ENCODE assay signal across 12 cellular contexts in the genomic region with DNA sequence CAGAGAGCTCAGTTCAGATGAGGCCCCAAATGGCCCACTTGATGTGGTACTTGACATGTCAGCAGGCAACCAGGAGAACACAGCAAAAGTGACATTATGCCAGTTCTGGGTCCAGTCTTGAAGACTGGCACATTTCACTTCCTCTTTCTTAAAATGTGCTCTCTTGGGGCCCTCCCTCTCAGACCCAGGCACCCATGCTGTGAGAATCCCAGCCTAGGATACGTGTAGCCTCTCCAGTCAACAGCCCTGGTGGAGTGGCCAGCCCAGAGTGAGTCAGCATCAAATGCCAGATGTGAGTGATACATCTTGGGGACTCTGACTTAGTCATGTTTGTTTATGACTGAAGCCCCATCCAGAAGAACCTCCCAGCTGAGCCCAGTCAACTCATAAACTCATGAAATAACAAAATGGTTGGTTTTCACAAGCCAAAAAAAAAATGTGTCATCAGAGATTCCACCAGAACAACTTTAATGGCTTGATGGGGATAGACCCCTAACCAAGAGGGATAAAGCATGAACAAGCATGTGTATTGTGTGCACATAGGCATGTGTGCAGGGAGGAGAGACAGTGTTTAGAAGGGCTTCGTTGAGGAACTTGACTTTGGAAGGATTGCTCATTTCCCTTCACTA.
DNase-seq lines count a peak whose midpoint lies in the region; ATAC-seq and TF ChIP-seq lines count a peak whose summit lies in the region.
"Had no signal": no experiment of that assay in that cellular context is flagged by ENCODE, and none has a peak within 500 bp of the region (broad histone marks: within the 10 kb centered on the region; RNA-seq: fewer than 3 reads in every experiment).

No MANE protein-coding gene starts in this region.

- H4K8ac ChIP-seq in mesenchymal stem cell (ENCODE audit: low read length) = no peak overlapping the region

- H2BK12ac ChIP-seq in mesenchymal stem cell (ENCODE audit: low read length in 2 of 2) = no peak overlapping the region

- TF ChIP-seq CTCF in HFFc6 (IDR thresholded peaks at IDR 0.05) (no peak), thyroid gland (IDR thresholded peaks at IDR 0.05) (no peak)

- no peak overlapping the region for H3K14ac ChIP-seq in mesenchymal stem cell (ENCODE audit: low read length in 2 of 2)

- CTCF ChIA-PET in CD8-positive, alpha-beta memory T cell (lab: Charles Lee) = no interaction called here

- peaks cover 0 to 9% (median 0%) of the 10 kb centered on the region in 3 donors for H3K36me3 Mint-ChIP-seq in CD8-positive, alpha-beta memory T cell
- H3K36me3 Mint-ChIP-seq in HFFc6 (ENCODE audit: low read depth) = peaks cover 12% of the 10 kb centered on the region

- intact Hi-C loops in left ventricle myocardium superior (cut with micrococcal nuclease) = no loop called here
- intact Hi-C loops in thyroid gland (cut with DNase I) = no loop called here

- H3K36me3 ChIP-seq in CD8-positive, alpha-beta memory T cell (ENCODE audit: insufficient read depth, low read length) = no peaks in the 10 kb centered on the region
- H3K36me3 ChIP-seq in mesenchymal stem cell (ENCODE audit: control insufficient read depth in 1 of 2, insufficient read depth in 2 of 2, low read depth in 1 of 2, low read length in 2 of 2) (no peaks in the 10 kb centered on the region), thyroid gland (no peaks in the 10 kb centered on the region)
- H3K36me3 ChIP-seq: esophagus squamous epithelium had no signal

- H3K23ac ChIP-seq in mesenchymal stem cell (ENCODE audit: low read length in 2 of 2) = no peak overlapping the region

- no peak overlapping the region for H2BK120ac ChIP-seq in mesenchymal stem cell (ENCODE audit: low read depth, low read length)

- no peak overlapping the region for H3K18ac ChIP-seq in mesenchymal stem cell (ENCODE audit: low read depth in 1 of 2, low read length in 2 of 2)

- H2BK15ac ChIP-seq in mesenchymal stem cell (ENCODE audit: low read depth, poor library complexity, severe bottlenecking) = no peak overlapping the region

- H3K27ac Mint-ChIP-seq in CD8-positive, alpha-beta memory T cell = peak overlapping the region in 4 of 8 donors; percentile 35 to 74 (median 60)
- no peak overlapping the region for H3K27ac Mint-ChIP-seq in HFFc6

- H3K4me3 ChIP-seq in CD8-positive, alpha-beta memory T cell (ENCODE audit: low read length) = no peak overlapping the region
- H3K4me3 ChIP-seq in mesenchymal stem cell (ENCODE audit: insufficient read depth in 1 of 2, low read depth in 1 of 2, low read length in 2 of 2) = peak overlapping the region in 1 of 2 experiments; percentile 33
- no peak overlapping the region for H3K4me3 ChIP-seq in thyroid gland (replicated peaks in 1 of 3)
- H3K4me3 ChIP-seq: esophagus squamous epithelium had no signal

- peaks cover 0 to 10% (median 4%) of the 10 kb centered on the region in 5 donors for H3K9me3 Mint-ChIP-seq in CD8-positive, alpha-beta memory T cell
- peaks cover 19% of the 10 kb centered on the region for H3K9me3 Mint-ChIP-seq in HFFc6

- peaks cover 99% of the 10 kb centered on the region for H3K4me1 ChIP-seq in CD8-positive, alpha-beta memory T cell (ENCODE audit: insufficient read depth, low read length)
- peaks cover 17% of the 10 kb centered on the region for H3K4me1 ChIP-seq in mesenchymal stem cell (ENCODE audit: control insufficient read depth, insufficient read depth, low read depth, low read length)
- H3K4me1 ChIP-seq in thyroid gland = peaks cover 0 to 8% of the 10 kb centered on the region in 2 donors

- ATAC-seq in left ventricle myocardium superior (no peak), GM21723 (IDR thresholded peaks at IDR 0.05; ENCODE audit: unreplicated experiment) (no peak)
- ATAC-seq: left lobe of liver had no signal

- H2AFZ ChIP-seq in mesenchymal stem cell (ENCODE audit: low read depth, low read length) = no peak overlapping the region

- H3K4me1 Mint-ChIP-seq in CD8-positive, alpha-beta memory T cell = peaks cover 53 to 85% (median 77%) of the 10 kb centered on the region in 3 donors
- H3K4me1 Mint-ChIP-seq in HFFc6 (ENCODE audit: low read depth) = peaks cover 7% of the 10 kb centered on the region; the same call in 1 of the 2 replicates

- no peaks in the 10 kb centered on the region for H3K79me1 ChIP-seq in mesenchymal stem cell (replicated peaks; ENCODE audit: low read length, poor library complexity, severe bottlenecking)

- H3K9me3 ChIP-seq in CD8-positive, alpha-beta memory T cell (ENCODE audit: low read length) = no peaks in the 10 kb centered on the region
- H3K9me3 ChIP-seq in mesenchymal stem cell (ENCODE audit: control insufficient read depth, low read length) (peaks cover 26% of the 10 kb centered on the region), thyroid gland (no peaks in the 10 kb centered on the region)

- POLR2A ChIA-PET in CD8-positive, alpha-beta memory T cell (lab: Charles Lee) = no interaction called here

- H4K91ac ChIP-seq in mesenchymal stem cell (ENCODE audit: low read length) = no peak overlapping the region

- H3K27me3 Mint-ChIP-seq in CD8-positive, alpha-beta memory T cell = no peaks in the 10 kb centered on the region
- peaks cover 26% of the 10 kb centered on the region for H3K27me3 Mint-ChIP-seq in HFFc6 (ENCODE audit: insufficient read depth)

- no peaks in the 10 kb centered on the region for H3K27me3 ChIP-seq in CD8-positive, alpha-beta memory T cell (ENCODE audit: insufficient read depth, low read length, poor library complexity, severe bottlenecking)
- H3K27me3 ChIP-seq in mesenchymal stem cell (ENCODE audit: control insufficient read depth in 1 of 2, insufficient read depth in 1 of 2, low read length in 2 of 2) = peaks cover 37 to 41% of the 10 kb centered on the region in 2 experiments
- H3K27me3 ChIP-seq in thyroid gland = no peaks in the 10 kb centered on the region

- TF ChIP-seq POLR2A in thyroid gland (IDR thresholded peaks at IDR 0.05) = no peak

- no peak overlapping the region for H3K4ac ChIP-seq in mesenchymal stem cell (ENCODE audit: low read depth in 1 of 2, low read length in 2 of 2)

- no peak for DNase-seq in CD8-positive, alpha-beta memory T cell
- DNase-seq in HFFc6 (peak; percentile 9), SW480 (ENCODE audit: low spot score) (peak; percentile 78), mesenchymal stem cell (peak; percentile 22), left ventricle myocardium superior (no peak), thyroid gland (no peak), GM19240 (ENCODE audit: insufficient read length, low spot score) (no peak)
- DNase-seq: esophagus squamous epithelium, NCI-H524 treated with DMSO at 0.1 percent for 48 hours had no signal

- 31% methylated on average over 1 of the region's 2 CpGs for WGBS in mesenchymal stem cell
- WGBS in thyroid gland, 2 donors = 91% methylated on average over 2 of the region's 2 CpGs

- no peak overlapping the region for H2BK5ac ChIP-seq in mesenchymal stem cell (ENCODE audit: low read depth, low read length, poor library complexity, severe bottlenecking)

- no peak overlapping the region for H3K4me3 Mint-ChIP-seq in CD8-positive, alpha-beta memory T cell
- no peak overlapping the region for H3K4me3 Mint-ChIP-seq in HFFc6

- H3K9ac ChIP-seq in mesenchymal stem cell (ENCODE audit: low read length) = no peak overlapping the region

- H3K4me2 ChIP-seq in mesenchymal stem cell (ENCODE audit: low read length, poor library complexity, severe bottlenecking) = no peak overlapping the region

- peak overlapping the region; percentile 1 for H3K27ac ChIP-seq in CD8-positive, alpha-beta memory T cell (ENCODE audit: low read depth, low read length)
- H3K27ac ChIP-seq in mesenchymal stem cell (ENCODE audit: low read length, poor library complexity, severe bottlenecking) (no peak overlapping the region), thyroid gland (no peak overlapping the region)
- H3K27ac ChIP-seq: esophagus squamous epithelium, HL-60 had no signal

- H2AK5ac ChIP-seq in mesenchymal stem cell (ENCODE audit: low read length, severe bottlenecking) = no peak overlapping the region

Comparison
In these comparisons a context has a peak if more than half of its experiments do, and no peak if none do; other contexts are left out.
1. DNase-seq: peak in HFFc6 (single experiment), SW480 (single experiment) and mesenchymal stem cell (single experiment); none in CD8-positive, alpha-beta memory T cell (0 of 5), left ventricle myocardium superior (single experiment), thyroid gland (0 of 2) and GM19240 (single experiment).